In genomic region chr10:17409170-17409733, GRCh38 we compare ENCODE assay signal across 1 cellular context.
TF ChIP-seq lines count a peak whose summit lies in the region.

No MANE protein-coding gene starts in this region.

TF ChIP-seq in GM12878, 131 proteins besides CTCF, POLR2A, EP300 and RAD21:
- TF ChIP-seq SMC3 (IDR thresholded peaks at IDR 0.05; ENCODE audit: borderline replicate concordance, low read length) (peak; percentile 30; the same call in 1 of the 2 replicates), HDAC6 (IDR thresholded peaks at IDR 0.05; ENCODE audit: unreplicated experiment) (no peak)
